ENCODE assay signal across 13 cellular contexts in the genomic region with DNA sequence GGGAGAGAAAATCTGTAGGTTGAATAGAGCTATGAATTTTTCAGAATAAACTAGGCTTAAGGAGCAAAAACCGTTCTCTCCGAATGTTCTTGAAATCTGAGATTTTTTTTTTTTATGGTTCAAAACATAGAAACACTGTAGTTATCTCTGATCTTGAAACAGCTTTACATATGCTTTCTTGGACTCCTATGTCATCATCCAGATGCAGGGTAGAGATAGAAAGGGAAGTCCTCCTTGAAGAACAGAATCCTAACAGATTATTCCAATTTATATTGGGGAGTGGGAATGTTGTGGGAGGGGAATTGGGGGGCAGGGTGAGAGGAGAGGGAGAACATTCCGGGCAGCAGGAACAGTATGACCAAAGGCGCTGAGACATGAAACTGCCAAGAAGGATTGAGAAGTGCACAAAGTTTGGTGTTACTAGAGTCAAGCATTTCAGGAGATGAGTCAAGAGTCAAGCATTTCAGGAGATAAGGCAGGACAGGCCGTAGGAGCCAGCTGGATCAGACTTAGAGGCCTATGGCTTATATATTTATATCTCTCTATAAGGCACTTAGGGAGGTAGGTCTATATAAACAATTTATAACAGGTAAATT. TPM values are rescaled to one million over a fixed set of nuclear protein-coding genes. Genes with fewer than 3 reads are reported as not detected.
DNase-seq lines count a peak whose midpoint lies in the region; ATAC-seq and TF ChIP-seq lines count a peak whose summit lies in the region.
"Had no signal": no experiment of that assay in that cellular context is flagged by ENCODE, and none has a peak within 500 bp of the region (broad histone marks: within the 10 kb centered on the region; RNA-seq: fewer than 3 reads in every experiment).

No MANE protein-coding gene starts in this region.

- peaks cover 8% of the 10 kb centered on the region for H3K9me3 Mint-ChIP-seq in MCF 10A (ENCODE audit: unreplicated experiment)
- H3K9me3 Mint-ChIP-seq: activated naive CD4-positive, alpha-beta T cell treated with anti-CD3 and anti-CD28 coated beads, Interleukin-2, amount 50 U/mL, for 72 hours had no signal

- POLR2A ChIA-PET in MCF 10A (lab: Yijun Ruan, JAX), result interaction anchor here (0.7 to 1.6 kb wide), 3 partner anchors 12 to 44 kb away, joined by 3 to 5 read pairs (median 3); no protein-coding TSS in a partner anchor

- H3K36me3 Mint-ChIP-seq in MCF 10A (ENCODE audit: insufficient read depth, unreplicated experiment), result no peaks in the 10 kb centered on the region
- H3K36me3 Mint-ChIP-seq: activated naive CD4-positive, alpha-beta T cell treated with anti-CD3 and anti-CD28 coated beads, Interleukin-2, amount 50 U/mL, for 72 hours had no signal

- H4K20me1 ChIP-seq in smooth muscle cell (ENCODE audit: low read depth), result no peaks in the 10 kb centered on the region

- no peak overlapping the region for H3K4me3 Mint-ChIP-seq in MCF 10A (ENCODE audit: unreplicated experiment)

- no peaks in the 10 kb centered on the region for H3K27me3 ChIP-seq in breast epithelium
- no peaks in the 10 kb centered on the region for H3K27me3 ChIP-seq in left ventricle myocardium inferior (ENCODE audit: low read depth)
- H3K27me3 ChIP-seq in smooth muscle cell (ENCODE audit: low read depth), result no peaks in the 10 kb centered on the region

- TF ChIP-seq CTCF in MCF 10A (IDR thresholded peaks at IDR 0.05; ENCODE audit: unreplicated experiment) (no peak), breast epithelium (IDR thresholded peaks at IDR 0.05) (no peak), left ventricle myocardium inferior (IDR thresholded peaks at IDR 0.05; ENCODE audit: borderline replicate concordance) (no peak), smooth muscle cell (IDR thresholded peaks at IDR 0.05; ENCODE audit: borderline replicate concordance, insufficient read depth, poor library complexity, severe bottlenecking) (no peak)

- no peak for TF ChIP-seq POLR2A in breast epithelium (IDR thresholded peaks at IDR 0.05)

- H3K79me2 ChIP-seq in smooth muscle cell (ENCODE audit: low read depth), result peaks cover 85% of the 10 kb centered on the region

- H3F3A ChIP-seq in smooth muscle cell (ENCODE audit: low read depth), result no peaks in the 10 kb centered on the region

- H3K4me3 ChIP-seq in breast epithelium, result no peak overlapping the region
- H3K4me3 ChIP-seq in left ventricle myocardium inferior, result no peak overlapping the region
- H3K4me3 ChIP-seq in smooth muscle cell, result peak overlapping the region; percentile 12
- H3K4me3 ChIP-seq: spleen had no signal

- H3K9me3 ChIP-seq in breast epithelium (no peaks in the 10 kb centered on the region), left ventricle myocardium inferior (replicated peaks) (no peaks in the 10 kb centered on the region), smooth muscle cell (replicated peaks; ENCODE audit: low read depth) (no peaks in the 10 kb centered on the region)
- H3K9me3 ChIP-seq: spleen had no signal

- H3K4me1 ChIP-seq in breast epithelium (no peaks in the 10 kb centered on the region), left ventricle myocardium inferior (peaks cover 79% of the 10 kb centered on the region), smooth muscle cell (ENCODE audit: low read depth) (peaks cover 23% of the 10 kb centered on the region)
- H3K4me1 ChIP-seq: spleen had no signal

- CTCF ChIA-PET in MCF 10A (lab: Yijun Ruan, JAX), result interaction anchor here (0.6 to 2.5 kb wide), 4 partner anchors 30 to 574 kb away, joined by 3 to 9 read pairs (median 3); no protein-coding TSS in a partner anchor

- ATAC-seq in HG02852 (IDR thresholded peaks at IDR 0.05; ENCODE audit: unreplicated experiment) (no peak), GM21447 (IDR thresholded peaks at IDR 0.05; ENCODE audit: unreplicated experiment) (no peak)
- ATAC-seq: activated naive CD4-positive, alpha-beta T cell treated with anti-CD3 and anti-CD28 coated beads, Interleukin-2, amount 50 U/mL, for 72 hours had no signal

- WGBS in smooth muscle cell (ENCODE audit: low lambda C conversion rate), result 17% methylated on average over 5 of the region's 5 CpGs

- peak overlapping the region; percentile 71 for H3K4me2 ChIP-seq in smooth muscle cell

- H3K4me1 Mint-ChIP-seq in MCF 10A (ENCODE audit: insufficient read depth, unreplicated experiment), result peaks cover 35% of the 10 kb centered on the region

- BruUV-seq in MCF 10A (replicated peaks; lab: Mats Ljungman, UMichigan), result no TSS peak

- H3K27ac Mint-ChIP-seq in MCF 10A (ENCODE audit: low read depth, unreplicated experiment), result peak overlapping the region; percentile 32
- H3K27ac Mint-ChIP-seq: activated naive CD4-positive, alpha-beta T cell treated with anti-CD3 and anti-CD28 coated beads, Interleukin-2, amount 50 U/mL, for 72 hours had no signal

- H3K9ac ChIP-seq in smooth muscle cell (ENCODE audit: low read depth), result no peak overlapping the region

- H3K27me3 Mint-ChIP-seq in MCF 10A (ENCODE audit: insufficient read depth, unreplicated experiment), result no peaks in the 10 kb centered on the region

- H3K36me3 ChIP-seq in breast epithelium (no peaks in the 10 kb centered on the region), left ventricle myocardium inferior (no peaks in the 10 kb centered on the region), smooth muscle cell (ENCODE audit: low read depth) (no peaks in the 10 kb centered on the region)
- H3K36me3 ChIP-seq: spleen had no signal

- no peak overlapping the region for H2AFZ ChIP-seq in smooth muscle cell (ENCODE audit: low read depth)

- DNase-seq in MCF 10A (ENCODE audit: unreplicated experiment) (peak; percentile 21), breast epithelium (ENCODE audit: low spot score in 2 of 2) (no peak), amniotic epithelial cell (ENCODE audit: low read depth) (peak; percentile 93), left ventricle myocardium inferior (no peak), smooth muscle cell (lab: John Stamatoyannopoulos, UW; ENCODE audit: unreplicated experiment) (no peak), NCI-H446 (lab: John Stamatoyannopoulos, UW) (no peak)
- DNase-seq: activated CD8-positive, alpha-beta memory T cell treated with anti-CD3 and anti-CD28 coated beads, Interleukin-2, amount 50 U/mL, for 48 hours; nucleus accumbens; spleen; T-helper 1 cell had no signal

- H3K27ac ChIP-seq in breast epithelium (no peak overlapping the region), left ventricle myocardium inferior (replicated peaks) (peak overlapping the region; percentile 51), smooth muscle cell (ENCODE audit: low read depth) (peak overlapping the region; percentile 77)
- H3K27ac ChIP-seq: spleen had no signal

- intact Hi-C loops in MCF 10A (cut with micrococcal nuclease) (no loop called here), breast epithelium (cut with DNase I; ENCODE audit: low total_unique reads) (no loop called here), left ventricle myocardium inferior (cut with micrococcal nuclease) (no loop called here)

RNA-seq across cellular contexts. Expression of a gene that starts 21.9 kb away (rescaled TPM):
- 1.2 and 1.5 TPM in 2 replicates for total RNA-seq in MCF 10A (2022)
- total RNA-seq in breast epithelium, result 10 to 100 TPM; 16.1 to 52.6 (median 22.1) TPM
- total RNA-seq in left ventricle myocardium inferior, result 52.5 TPM
- 29.4 and 40.7 TPM in 2 replicates for total RNA-seq in smooth muscle cell
- polyA plus RNA-seq in smooth muscle cell, result 19.4 and 24.7 TPM in 2 replicates

Comparison
In these comparisons a context has a peak if more than half of its experiments do, and no peak if none do; other contexts are left out.
1. DNase-seq: peak in MCF 10A (single experiment) and amniotic epithelial cell (single experiment); none in breast epithelium (0 of 2), left ventricle myocardium inferior (single experiment), smooth muscle cell (single experiment) and NCI-H446 (0 of 2).
2. H3K27ac ChIP-seq: peak in left ventricle myocardium inferior (single experiment) and smooth muscle cell (single experiment); none in breast epithelium (0 of 2).